In the genomic region with DNA sequence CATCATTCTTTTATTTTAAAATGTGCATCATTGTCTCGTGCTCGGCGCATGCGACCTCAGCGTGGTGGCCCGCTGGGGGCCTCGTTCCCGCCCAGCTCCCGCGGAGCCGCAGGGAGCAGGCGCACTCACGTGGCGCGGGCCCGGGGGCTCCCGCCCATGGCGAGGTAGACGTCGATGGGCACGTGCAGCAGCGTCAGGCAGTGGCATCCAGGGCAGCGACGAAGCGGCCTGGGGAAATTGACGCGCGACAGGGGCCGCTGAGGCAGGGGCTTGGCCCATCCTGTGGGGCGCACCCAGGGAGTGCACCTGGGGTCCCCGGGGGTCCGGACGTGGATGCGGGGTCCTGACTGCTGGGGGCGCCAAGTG, we compare ENCODE assay signal across 1 cellular context.
TF ChIP-seq lines count a peak whose summit lies in the region.

No MANE protein-coding gene starts in this region.

TF ChIP-seq in H1, 55 proteins besides CTCF, POLR2A, EP300 and RAD21:
- TF ChIP-seq PHF8 (conservative IDR thresholded peaks at IDR 0.05; ENCODE audit: low read depth, low read length) = no peak
- no peak for TF ChIP-seq GABPA (IDR thresholded peaks at IDR 0.05; ENCODE audit: borderline replicate concordance, insufficient read depth, low read length)
- TF ChIP-seq SP4 (IDR thresholded peaks at IDR 0.05; ENCODE audit: low read length) = no peak
- TF ChIP-seq, protein P1, sequence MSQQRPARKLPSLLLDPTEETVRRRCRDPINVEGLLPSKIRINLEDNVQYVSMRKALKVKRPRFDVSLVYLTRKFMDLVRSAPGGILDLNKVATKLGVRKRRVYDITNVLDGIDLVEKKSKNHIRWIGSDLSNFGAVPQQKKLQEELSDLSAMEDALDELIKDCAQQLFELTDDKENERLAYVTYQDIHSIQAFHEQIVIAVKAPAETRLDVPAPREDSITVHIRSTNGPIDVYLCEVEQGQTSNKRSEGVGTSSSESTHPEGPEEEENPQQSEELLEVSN (IDR thresholded peaks at IDR 0.05) = peak; percentile 100
- no peak for TF ChIP-seq SRF (IDR thresholded peaks at IDR 0.05; ENCODE audit: low read depth, low read length)
- no peak for TF ChIP-seq NRF1 (IDR thresholded peaks at IDR 0.05; ENCODE audit: low read depth, low read length)
- no peak for TF ChIP-seq TBP (IDR thresholded peaks at IDR 0.05; ENCODE audit: low read depth, low read length)
- no peak for TF ChIP-seq KDM1A (IDR thresholded peaks at IDR 0.05; ENCODE audit: borderline replicate concordance, low read length)
- TF ChIP-seq RNF2 (IDR thresholded peaks at IDR 0.05; ENCODE audit: borderline replicate concordance, low read depth, low read length, missing control alignments, poor library complexity, severe bottlenecking) = no peak
- TF ChIP-seq JUN (IDR thresholded peaks at IDR 0.05; ENCODE audit: low read depth, low read length) = no peak
- no peak for TF ChIP-seq BCL11A (IDR thresholded peaks at IDR 0.05; ENCODE audit: low read depth in 2 of 2, low read length in 2 of 2)
- TF ChIP-seq, protein P2, sequence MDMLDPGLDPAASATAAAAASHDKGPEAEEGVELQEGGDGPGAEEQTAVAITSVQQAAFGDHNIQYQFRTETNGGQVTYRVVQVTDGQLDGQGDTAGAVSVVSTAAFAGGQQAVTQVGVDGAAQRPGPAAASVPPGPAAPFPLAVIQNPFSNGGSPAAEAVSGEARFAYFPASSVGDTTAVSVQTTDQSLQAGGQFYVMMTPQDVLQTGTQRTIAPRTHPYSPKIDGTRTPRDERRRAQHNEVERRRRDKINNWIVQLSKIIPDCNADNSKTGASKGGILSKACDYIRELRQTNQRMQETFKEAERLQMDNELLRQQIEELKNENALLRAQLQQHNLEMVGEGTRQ (IDR thresholded peaks at IDR 0.05; ENCODE audit: low read length) = peak; percentile 68
- no peak for TF ChIP-seq TAF7 (optimal IDR thresholded peaks at IDR 0.05; ENCODE audit: borderline replicate concordance, low read depth, low read length)
- no peak for TF ChIP-seq CHD1 (IDR thresholded peaks at IDR 0.05; ENCODE audit: low read depth, low read length)
- TF ChIP-seq CBX5 (IDR thresholded peaks at IDR 0.05; ENCODE audit: low read depth, low read length) = no peak
- TF ChIP-seq ZNF274 (IDR thresholded peaks at IDR 0.05; ENCODE audit: borderline replicate concordance, extremely low read depth, low read length) = no peak
- no peak for TF ChIP-seq SUZ12 (IDR thresholded peaks at IDR 0.05; ENCODE audit: low read length)
- 0 out of 4 replicates have a peak, but pooled peaks of 1 of the 2 experiments have one; percentile 56 for TF ChIP-seq SIN3A (conservative IDR thresholded peaks at IDR 0.05 in 1 of 2, IDR thresholded peaks at IDR 0.05 in 1 of 2; ENCODE audit: low read depth in 1 of 2, low read length in 2 of 2)
- no peak for TF ChIP-seq HDAC2 (IDR thresholded peaks at IDR 0.05; ENCODE audit: borderline replicate concordance in 1 of 2, low read depth in 2 of 2, low read length in 2 of 2)
- no peak for TF ChIP-seq SIX5 (IDR thresholded peaks at IDR 0.05; ENCODE audit: low read depth, low read length)
- no peak for TF ChIP-seq TEAD4 (IDR thresholded peaks at IDR 0.05; ENCODE audit: low read depth, low read length)
- no peak for TF ChIP-seq KDM5A (IDR thresholded peaks at IDR 0.05; ENCODE audit: low read length)
- no peak for TF ChIP-seq HDAC6 (IDR thresholded peaks at IDR 0.05; ENCODE audit: low read depth, low read length)
- TF ChIP-seq YY1 (IDR thresholded peaks at IDR 0.05; ENCODE audit: low read depth, low read length) = no peak
- no peak for TF ChIP-seq SAP30 (IDR thresholded peaks at IDR 0.05; ENCODE audit: insufficient read depth, insufficient replicate concordance, low read length)
- TF ChIP-seq ASH2L (IDR thresholded peaks at IDR 0.05; ENCODE audit: low read length) = no peak
- TF ChIP-seq SP2 (IDR thresholded peaks at IDR 0.05; ENCODE audit: low read length) = no peak
- no peak for TF ChIP-seq FOSL1 (IDR thresholded peaks at IDR 0.05; ENCODE audit: insufficient read depth, low read depth, low read length)
- no peak for TF ChIP-seq KDM4A (IDR thresholded peaks at IDR 0.05; ENCODE audit: low read depth, low read length, severe bottlenecking)
- no peak for TF ChIP-seq RFX5 (IDR thresholded peaks at IDR 0.05; ENCODE audit: borderline replicate concordance, low read depth, low read length)
- no peak for TF ChIP-seq NANOG (IDR thresholded peaks at IDR 0.05; ENCODE audit: insufficient read depth, low read depth, low read length, poor library complexity, severe bottlenecking)
- no peak for TF ChIP-seq EGR1 (IDR thresholded peaks at IDR 0.05; ENCODE audit: borderline replicate concordance, low read depth, low read length)
- TF ChIP-seq BACH1 (IDR thresholded peaks at IDR 0.05; ENCODE audit: low read length) = no peak
- TF ChIP-seq, protein P3, sequence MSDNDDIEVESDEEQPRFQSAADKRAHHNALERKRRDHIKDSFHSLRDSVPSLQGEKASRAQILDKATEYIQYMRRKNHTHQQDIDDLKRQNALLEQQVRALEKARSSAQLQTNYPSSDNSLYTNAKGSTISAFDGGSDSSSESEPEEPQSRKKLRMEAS (IDR thresholded peaks at IDR 0.05) = peak; percentile 99
- TF ChIP-seq POLR2AphosphoS5 (IDR thresholded peaks at IDR 0.05; ENCODE audit: low read depth, low read length) = peak; percentile 69; the same call in 1 of the 2 replicates
- TF ChIP-seq CREB1 (IDR thresholded peaks at IDR 0.05) = peak; percentile 58
- peak; percentile 27 for TF ChIP-seq EZH2 (IDR thresholded peaks at IDR 0.05; ENCODE audit: low read depth, low read length, severe bottlenecking)
- TF ChIP-seq SIRT6 (IDR thresholded peaks at IDR 0.05; ENCODE audit: low read length) = no peak
- TF ChIP-seq, protein P4, sequence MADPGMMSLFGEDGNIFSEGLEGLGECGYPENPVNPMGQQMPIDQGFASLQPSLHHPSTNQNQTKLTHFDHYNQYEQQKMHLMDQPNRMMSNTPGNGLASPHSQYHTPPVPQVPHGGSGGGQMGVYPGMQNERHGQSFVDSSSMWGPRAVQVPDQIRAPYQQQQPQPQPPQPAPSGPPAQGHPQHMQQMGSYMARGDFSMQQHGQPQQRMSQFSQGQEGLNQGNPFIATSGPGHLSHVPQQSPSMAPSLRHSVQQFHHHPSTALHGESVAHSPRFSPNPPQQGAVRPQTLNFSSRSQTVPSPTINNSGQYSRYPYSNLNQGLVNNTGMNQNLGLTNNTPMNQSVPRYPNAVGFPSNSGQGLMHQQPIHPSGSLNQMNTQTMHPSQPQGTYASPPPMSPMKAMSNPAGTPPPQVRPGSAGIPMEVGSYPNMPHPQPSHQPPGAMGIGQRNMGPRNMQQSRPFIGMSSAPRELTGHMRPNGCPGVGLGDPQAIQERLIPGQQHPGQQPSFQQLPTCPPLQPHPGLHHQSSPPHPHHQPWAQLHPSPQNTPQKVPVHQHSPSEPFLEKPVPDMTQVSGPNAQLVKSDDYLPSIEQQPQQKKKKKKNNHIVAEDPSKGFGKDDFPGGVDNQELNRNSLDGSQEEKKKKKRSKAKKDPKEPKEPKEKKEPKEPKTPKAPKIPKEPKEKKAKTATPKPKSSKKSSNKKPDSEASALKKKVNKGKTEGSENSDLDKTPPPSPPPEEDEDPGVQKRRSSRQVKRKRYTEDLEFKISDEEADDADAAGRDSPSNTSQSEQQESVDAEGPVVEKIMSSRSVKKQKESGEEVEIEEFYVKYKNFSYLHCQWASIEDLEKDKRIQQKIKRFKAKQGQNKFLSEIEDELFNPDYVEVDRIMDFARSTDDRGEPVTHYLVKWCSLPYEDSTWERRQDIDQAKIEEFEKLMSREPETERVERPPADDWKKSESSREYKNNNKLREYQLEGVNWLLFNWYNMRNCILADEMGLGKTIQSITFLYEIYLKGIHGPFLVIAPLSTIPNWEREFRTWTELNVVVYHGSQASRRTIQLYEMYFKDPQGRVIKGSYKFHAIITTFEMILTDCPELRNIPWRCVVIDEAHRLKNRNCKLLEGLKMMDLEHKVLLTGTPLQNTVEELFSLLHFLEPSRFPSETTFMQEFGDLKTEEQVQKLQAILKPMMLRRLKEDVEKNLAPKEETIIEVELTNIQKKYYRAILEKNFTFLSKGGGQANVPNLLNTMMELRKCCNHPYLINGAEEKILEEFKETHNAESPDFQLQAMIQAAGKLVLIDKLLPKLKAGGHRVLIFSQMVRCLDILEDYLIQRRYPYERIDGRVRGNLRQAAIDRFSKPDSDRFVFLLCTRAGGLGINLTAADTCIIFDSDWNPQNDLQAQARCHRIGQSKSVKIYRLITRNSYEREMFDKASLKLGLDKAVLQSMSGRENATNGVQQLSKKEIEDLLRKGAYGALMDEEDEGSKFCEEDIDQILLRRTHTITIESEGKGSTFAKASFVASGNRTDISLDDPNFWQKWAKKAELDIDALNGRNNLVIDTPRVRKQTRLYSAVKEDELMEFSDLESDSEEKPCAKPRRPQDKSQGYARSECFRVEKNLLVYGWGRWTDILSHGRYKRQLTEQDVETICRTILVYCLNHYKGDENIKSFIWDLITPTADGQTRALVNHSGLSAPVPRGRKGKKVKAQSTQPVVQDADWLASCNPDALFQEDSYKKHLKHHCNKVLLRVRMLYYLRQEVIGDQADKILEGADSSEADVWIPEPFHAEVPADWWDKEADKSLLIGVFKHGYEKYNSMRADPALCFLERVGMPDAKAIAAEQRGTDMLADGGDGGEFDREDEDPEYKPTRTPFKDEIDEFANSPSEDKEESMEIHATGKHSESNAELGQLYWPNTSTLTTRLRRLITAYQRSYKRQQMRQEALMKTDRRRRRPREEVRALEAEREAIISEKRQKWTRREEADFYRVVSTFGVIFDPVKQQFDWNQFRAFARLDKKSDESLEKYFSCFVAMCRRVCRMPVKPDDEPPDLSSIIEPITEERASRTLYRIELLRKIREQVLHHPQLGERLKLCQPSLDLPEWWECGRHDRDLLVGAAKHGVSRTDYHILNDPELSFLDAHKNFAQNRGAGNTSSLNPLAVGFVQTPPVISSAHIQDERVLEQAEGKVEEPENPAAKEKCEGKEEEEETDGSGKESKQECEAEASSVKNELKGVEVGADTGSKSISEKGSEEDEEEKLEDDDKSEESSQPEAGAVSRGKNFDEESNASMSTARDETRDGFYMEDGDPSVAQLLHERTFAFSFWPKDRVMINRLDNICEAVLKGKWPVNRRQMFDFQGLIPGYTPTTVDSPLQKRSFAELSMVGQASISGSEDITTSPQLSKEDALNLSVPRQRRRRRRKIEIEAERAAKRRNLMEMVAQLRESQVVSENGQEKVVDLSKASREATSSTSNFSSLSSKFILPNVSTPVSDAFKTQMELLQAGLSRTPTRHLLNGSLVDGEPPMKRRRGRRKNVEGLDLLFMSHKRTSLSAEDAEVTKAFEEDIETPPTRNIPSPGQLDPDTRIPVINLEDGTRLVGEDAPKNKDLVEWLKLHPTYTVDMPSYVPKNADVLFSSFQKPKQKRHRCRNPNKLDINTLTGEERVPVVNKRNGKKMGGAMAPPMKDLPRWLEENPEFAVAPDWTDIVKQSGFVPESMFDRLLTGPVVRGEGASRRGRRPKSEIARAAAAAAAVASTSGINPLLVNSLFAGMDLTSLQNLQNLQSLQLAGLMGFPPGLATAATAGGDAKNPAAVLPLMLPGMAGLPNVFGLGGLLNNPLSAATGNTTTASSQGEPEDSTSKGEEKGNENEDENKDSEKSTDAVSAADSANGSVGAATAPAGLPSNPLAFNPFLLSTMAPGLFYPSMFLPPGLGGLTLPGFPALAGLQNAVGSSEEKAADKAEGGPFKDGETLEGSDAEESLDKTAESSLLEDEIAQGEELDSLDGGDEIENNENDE (IDR thresholded peaks at IDR 0.05; ENCODE audit: insufficient replicate concordance, low read length) = no peak
- TF ChIP-seq JUND (IDR thresholded peaks at IDR 0.05; ENCODE audit: low read length) = no peak
- TF ChIP-seq MAFK (IDR thresholded peaks at IDR 0.05; ENCODE audit: low read depth, low read length) = no peak
- TF ChIP-seq, protein P5, sequence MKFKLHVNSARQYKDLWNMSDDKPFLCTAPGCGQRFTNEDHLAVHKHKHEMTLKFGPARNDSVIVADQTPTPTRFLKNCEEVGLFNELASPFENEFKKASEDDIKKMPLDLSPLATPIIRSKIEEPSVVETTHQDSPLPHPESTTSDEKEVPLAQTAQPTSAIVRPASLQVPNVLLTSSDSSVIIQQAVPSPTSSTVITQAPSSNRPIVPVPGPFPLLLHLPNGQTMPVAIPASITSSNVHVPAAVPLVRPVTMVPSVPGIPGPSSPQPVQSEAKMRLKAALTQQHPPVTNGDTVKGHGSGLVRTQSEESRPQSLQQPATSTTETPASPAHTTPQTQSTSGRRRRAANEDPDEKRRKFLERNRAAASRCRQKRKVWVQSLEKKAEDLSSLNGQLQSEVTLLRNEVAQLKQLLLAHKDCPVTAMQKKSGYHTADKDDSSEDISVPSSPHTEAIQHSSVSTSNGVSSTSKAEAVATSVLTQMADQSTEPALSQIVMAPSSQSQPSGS (IDR thresholded peaks at IDR 0.05; ENCODE audit: low read length) = no peak
- no peak for TF ChIP-seq TCF12 (IDR thresholded peaks at IDR 0.05; ENCODE audit: low read depth, low read length)
- no peak for TF ChIP-seq CTBP2 (IDR thresholded peaks at IDR 0.05; ENCODE audit: borderline replicate concordance, insufficient read depth, insufficient read length, low read length)
- no peak for TF ChIP-seq CBX8 (IDR thresholded peaks at IDR 0.05; ENCODE audit: borderline replicate concordance, low read depth, low read length)
